ENCODE assay signal across 8 cellular contexts in genomic region chr17:81294512-81295030, GRCh38. TPM values are rescaled to one million over a fixed set of nuclear protein-coding genes. Genes with fewer than 3 reads are reported as not detected.
A peak's percentile ranks its signal among the peaks of the same experiment; 100 is the strongest.
DNase-seq lines count a peak whose midpoint lies in the region; ATAC-seq lines count a peak whose summit lies in the region.

No MANE protein-coding gene starts in this region.

- peaks cover 7% of the 10 kb centered on the region for H3K4me1 ChIP-seq in right cardiac atrium (ENCODE audit: control insufficient read depth, insufficient read depth, low read length)
- peaks cover 14 to 30% (median 19%) of the 10 kb centered on the region in 3 donors for H3K4me1 ChIP-seq in skeletal muscle tissue (ENCODE audit: control insufficient read depth in 3 of 3, insufficient read depth in 3 of 3, low read length in 3 of 3)

- no peaks in the 10 kb centered on the region for H3K27me3 Mint-ChIP-seq in activated CD8-positive, alpha-beta memory T cell treated with anti-CD3 and anti-CD28 coated beads, Interleukin-2, amount 10 ng/mL, durations not matched to agents 7 days and 5 days
- no peaks in the 10 kb centered on the region for H3K27me3 Mint-ChIP-seq in IgD-negative memory B cell

- CTCF ChIA-PET in activated CD8-positive, alpha-beta memory T cell treated with anti-CD3 and anti-CD28 coated beads, Interleukin-2, amount 10 ng/mL, durations not matched to agents 7 days and 5 days (lab: Charles Lee), result interaction anchor here (1.2 to 1.6 kb wide), 4 partner anchors 9 to 190 kb away, joined by 3 to 8 read pairs (median 5); no protein-coding TSS in a partner anchor

- peaks cover 18% of the 10 kb centered on the region for H3K36me3 Mint-ChIP-seq in activated CD8-positive, alpha-beta memory T cell treated with anti-CD3 and anti-CD28 coated beads, Interleukin-2, amount 10 ng/mL, durations not matched to agents 7 days and 5 days
- no peaks in the 10 kb centered on the region for H3K36me3 Mint-ChIP-seq in IgD-negative memory B cell

- DNase-seq in activated CD8-positive, alpha-beta memory T cell treated with anti-CD3 and anti-CD28 coated beads, Interleukin-2, amount 10 ng/mL, durations not matched to agents 7 days and 5 days, result peak; percentile 42
- DNase-seq in activated CD8-positive, alpha-beta memory T cell treated with anti-CD3 and anti-CD28 coated beads for 24 hours, result no peak
- peak; percentile 21 for DNase-seq in activated naive CD4-positive, alpha-beta T cell treated with anti-CD3 and anti-CD28 coated beads, Interleukin-2, amount 50 U/mL, for 16 hours
- DNase-seq in right cardiac atrium (peak in 2 of 3 donors; percentile 80 to 83), 8988T (no peak)

- H3K27ac ChIP-seq in right cardiac atrium (ENCODE audit: low read length) (peak overlapping the region; percentile 83), skeletal muscle tissue (ENCODE audit: low read depth, low read length) (peak overlapping the region; percentile 90)

- peak; percentile 9 for ATAC-seq in activated CD8-positive, alpha-beta memory T cell treated with anti-CD3 and anti-CD28 coated beads, Interleukin-2, amount 10 ng/mL, durations not matched to agents 7 days and 5 days
- ATAC-seq in right cardiac atrium, result peak; percentile 42 to 66
- no peak for ATAC-seq in HG03457 (IDR thresholded peaks at IDR 0.05; ENCODE audit: unreplicated experiment)

- H3K9me3 ChIP-seq in right cardiac atrium (ENCODE audit: control insufficient read depth, low read length) (no peaks in the 10 kb centered on the region), skeletal muscle tissue (ENCODE audit: control insufficient read depth in 3 of 3, low read length in 3 of 3) (no peaks in the 10 kb centered on the region)

- H3K27me3 ChIP-seq in right cardiac atrium (ENCODE audit: control insufficient read depth, insufficient read depth) (no peaks in the 10 kb centered on the region), skeletal muscle tissue (ENCODE audit: control insufficient read depth in 3 of 3, insufficient read depth in 3 of 3, low read length in 3 of 3) (no peaks in the 10 kb centered on the region)

- peak overlapping the region; percentile 73 to 94 (median 93) for H3K9ac ChIP-seq in skeletal muscle tissue (ENCODE audit: low read depth in 1 of 3, low read length in 3 of 3)

- peak overlapping the region; percentile 66 for H3K4me3 ChIP-seq in right cardiac atrium (ENCODE audit: low read length)
- peak overlapping the region; percentile 80 to 90 (median 84) for H3K4me3 ChIP-seq in skeletal muscle tissue (ENCODE audit: low read length in 3 of 3)

- peak overlapping the region; percentile 82 for H3K4me3 Mint-ChIP-seq in activated CD8-positive, alpha-beta memory T cell treated with anti-CD3 and anti-CD28 coated beads, Interleukin-2, amount 10 ng/mL, durations not matched to agents 7 days and 5 days
- H3K4me3 Mint-ChIP-seq in IgD-negative memory B cell, result peak overlapping the region; percentile 82 to 100 (median 90)

- peaks cover 40% of the 10 kb centered on the region for H3K4me1 Mint-ChIP-seq in activated CD8-positive, alpha-beta memory T cell treated with anti-CD3 and anti-CD28 coated beads, Interleukin-2, amount 10 ng/mL, durations not matched to agents 7 days and 5 days
- H3K4me1 Mint-ChIP-seq in IgD-negative memory B cell, result peaks cover 20 to 27% (median 26%) of the 10 kb centered on the region in 3 donors

- H3K36me3 ChIP-seq in skeletal muscle tissue (ENCODE audit: control insufficient read depth in 3 of 3, insufficient read depth in 3 of 3, low read length in 3 of 3), result peaks cover 0 to 8% (median 3%) of the 10 kb centered on the region in 3 donors

- 1% methylated on average over 48 of the region's 48 CpGs for WGBS in right cardiac atrium

- H3K27ac Mint-ChIP-seq in activated CD8-positive, alpha-beta memory T cell treated with anti-CD3 and anti-CD28 coated beads, Interleukin-2, amount 10 ng/mL, durations not matched to agents 7 days and 5 days, result peak overlapping the region; percentile 72
- H3K27ac Mint-ChIP-seq in IgD-negative memory B cell, result peak overlapping the region in 2 of 3 donors; percentile 70 to 71

- intact Hi-C loops in right cardiac atrium (cut with DNase I), result loop anchor here in 1 of 4 donors (5.0 kb wide), 2 partner anchors 98 to 188 kb away; no protein-coding TSS in a partner anchor

- H3K9me3 Mint-ChIP-seq in activated CD8-positive, alpha-beta memory T cell treated with anti-CD3 and anti-CD28 coated beads, Interleukin-2, amount 10 ng/mL, durations not matched to agents 7 days and 5 days (ENCODE audit: low read depth), result no peaks in the 10 kb centered on the region
- H3K9me3 Mint-ChIP-seq in IgD-negative memory B cell, result no peaks in the 10 kb centered on the region

RNA-seq across cellular contexts. Expression of gene SLC38A10, which starts 0.5 kb away (rescaled TPM):
- 10 to 100 TPM; 81.7 to 88.7 TPM for total RNA-seq in activated CD8-positive, alpha-beta memory T cell treated with anti-CD3 and anti-CD28 coated beads, Interleukin-2, amount 10 ng/mL, durations not matched to agents 7 days and 5 days
- polyA plus RNA-seq in IgD-negative memory B cell (84.5 TPM), right cardiac atrium (61.5 TPM)
- total RNA-seq in right cardiac atrium (10 to 100 TPM; 50.8 to 63.9 (median 53.5) TPM), skeletal muscle tissue (26.1 TPM)

RNA-seq across cellular contexts. Expression of gene NDUFAF8, which starts 55.5 kb away (rescaled TPM):
- total RNA-seq in activated CD8-positive, alpha-beta memory T cell treated with anti-CD3 and anti-CD28 coated beads, Interleukin-2, amount 10 ng/mL, durations not matched to agents 7 days and 5 days, result 10 to 100 TPM; 41.6 to 53.7 TPM
- polyA plus RNA-seq in IgD-negative memory B cell, result 91.8 TPM
- total RNA-seq in right cardiac atrium, result 10 to 100 TPM; 51.5 to 75.4 (median 62.5) TPM
- polyA plus RNA-seq in right cardiac atrium, result 55.0 TPM
- 15.7 TPM for total RNA-seq in skeletal muscle tissue

RNA-seq across cellular contexts. Expression of gene TEPSIN, which starts 55.7 kb away (rescaled TPM):
- total RNA-seq in activated CD8-positive, alpha-beta memory T cell treated with anti-CD3 and anti-CD28 coated beads, Interleukin-2, amount 10 ng/mL, durations not matched to agents 7 days and 5 days, result 10 to 100 TPM; 53.6 to 56.3 TPM
- 15.3 TPM for polyA plus RNA-seq in IgD-negative memory B cell
- total RNA-seq in right cardiac atrium, result 10 to 100 TPM; 12.5 to 17.7 (median 14.2) TPM
- 12.6 TPM for polyA plus RNA-seq in right cardiac atrium
- total RNA-seq in skeletal muscle tissue, result 5.2 TPM

Comparison
In these comparisons a context has a peak if more than half of its experiments do, and no peak if none do; other contexts are left out.
1. DNase-seq: peak in activated CD8-positive, alpha-beta memory T cell treated with anti-CD3 and anti-CD28 coated beads, Interleukin-2, amount 10 ng/mL, durations not matched to agents 7 days and 5 days (single experiment), activated naive CD4-positive, alpha-beta T cell treated with anti-CD3 and anti-CD28 coated beads, Interleukin-2, amount 50 U/mL, for 16 hours (single experiment) and right cardiac atrium (2 of 3); none in activated CD8-positive, alpha-beta memory T cell treated with anti-CD3 and anti-CD28 coated beads for 24 hours (single experiment) and 8988T (single experiment).